In genomic region chr5:82754347-82754746, GRCh38 we compare ENCODE assay signal across 14 cellular contexts.
"Had no signal": no experiment of that assay in that cellular context is flagged by ENCODE, and none has a peak within 500 bp of the region (broad histone marks: within the 10 kb centered on the region; RNA-seq: fewer than 3 reads in every experiment).

No MANE protein-coding gene starts in this region.

- DNase-seq: dermis blood vessel endothelial cell; effector CD4-positive, alpha-beta T cell; heart right ventricle; islet precursor cell; mammary epithelial cell; naive thymus-derived CD4-positive, alpha-beta T cell; ovary; sigmoid colon; stimulated activated CD4-positive, alpha-beta T cell treated with anti-CD3 and anti-CD28 coated beads, Interleukin-2, amount 100 ng/mL, for 24 hours; stimulated activated CD4-positive, alpha-beta T cell treated with anti-CD3 and anti-CD28 coated beads, Interleukin-4, amount 100 ng/mL, for 4 hours; stimulated activated naive B cell treated with anti-CD40 and anti-IgM and Interleukin-4, amounts not matched to agents 10 μg/mL and 1 μg/mL and 100 μg/mL, for 72 hours; trophoblast cell had no signal

- H3K36me3 Mint-ChIP-seq: stimulated activated naive B cell treated with anti-CD40 and anti-IgM and Interleukin-4, amounts not matched to agents 10 μg/mL and 1 μg/mL and 100 μg/mL, for 72 hours had no signal

- H3K4me3 Mint-ChIP-seq: naive thymus-derived CD4-positive, alpha-beta T cell; neural crest cell; stimulated activated naive B cell treated with anti-CD40 and anti-IgM and Interleukin-4, amounts not matched to agents 10 μg/mL and 1 μg/mL and 100 μg/mL, for 72 hours had no signal

- ATAC-seq: heart right ventricle; left lobe of liver; naive thymus-derived CD4-positive, alpha-beta T cell had no signal

- H3K27ac Mint-ChIP-seq: naive thymus-derived CD4-positive, alpha-beta T cell; stimulated activated naive B cell treated with anti-CD40 and anti-IgM and Interleukin-4, amounts not matched to agents 10 μg/mL and 1 μg/mL and 100 μg/mL, for 72 hours had no signal

- H3K27me3 Mint-ChIP-seq: stimulated activated naive B cell treated with anti-CD40 and anti-IgM and Interleukin-4, amounts not matched to agents 10 μg/mL and 1 μg/mL and 100 μg/mL, for 72 hours had no signal
